3 cellular contexts compared by ENCODE assay signal in the genomic region with DNA sequence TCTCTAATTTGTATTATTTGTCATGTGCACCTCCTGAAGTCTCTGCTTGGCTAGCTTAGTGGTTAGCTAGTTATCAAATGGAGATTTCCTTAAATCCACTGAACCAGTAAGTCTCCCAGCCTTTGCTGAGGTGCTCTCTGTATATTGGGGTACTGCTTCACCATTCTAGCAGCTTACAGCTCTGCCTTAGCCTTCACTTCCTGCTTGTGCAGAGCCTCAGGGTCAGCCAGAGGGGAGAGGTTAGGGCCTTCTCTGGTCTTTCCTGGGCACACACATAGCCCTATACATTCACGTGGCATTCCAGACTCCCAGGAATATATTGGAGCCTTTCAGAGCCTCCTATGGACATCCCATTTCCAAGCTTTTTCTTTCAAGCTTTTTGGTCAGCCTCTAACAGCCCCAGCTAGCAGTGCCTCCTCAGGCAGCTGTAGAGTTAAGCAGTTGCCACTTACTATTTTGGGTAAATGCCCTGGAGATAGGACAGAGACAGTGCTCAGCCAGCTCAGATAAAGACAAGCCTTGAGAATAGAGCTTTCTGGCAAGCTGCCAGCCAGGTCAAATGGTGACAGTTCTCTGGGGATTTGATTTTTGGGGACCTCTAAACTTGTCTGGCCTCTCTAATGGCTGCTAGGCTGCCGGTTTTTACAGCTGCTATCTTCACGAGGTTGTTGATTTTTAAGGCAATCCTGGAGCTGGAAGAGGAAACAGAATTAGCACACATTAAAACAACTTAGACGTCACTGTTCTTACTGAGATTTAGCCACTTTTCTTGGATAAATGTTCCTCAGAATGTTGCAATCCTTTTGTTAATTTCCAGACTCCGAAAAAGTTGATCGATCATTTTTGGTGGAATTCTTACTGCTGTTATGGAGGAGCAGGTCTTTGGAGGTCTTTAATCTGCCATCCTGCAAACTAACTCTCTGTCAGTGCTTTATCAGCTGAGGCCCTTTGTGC.
TF ChIP-seq lines count a peak whose summit lies in the region.

No MANE protein-coding gene starts in this region.

TF ChIP-seq in SK-N-SH, 30 proteins besides CTCF, POLR2A, EP300 and RAD21 (continued from another document):
- 0 out of 2 replicates have a peak, but pooled peaks have one; percentile 11 for TF ChIP-seq NFIC (IDR thresholded peaks at IDR 0.05; ENCODE audit: borderline replicate concordance)
- no peak for TF ChIP-seq RXRA (IDR thresholded peaks at IDR 0.05; ENCODE audit: borderline replicate concordance, low read depth)
- TF ChIP-seq, protein P1, sequence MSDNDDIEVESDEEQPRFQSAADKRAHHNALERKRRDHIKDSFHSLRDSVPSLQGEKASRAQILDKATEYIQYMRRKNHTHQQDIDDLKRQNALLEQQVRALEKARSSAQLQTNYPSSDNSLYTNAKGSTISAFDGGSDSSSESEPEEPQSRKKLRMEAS (IDR thresholded peaks at IDR 0.05; ENCODE audit: low read depth): no peak

TF ChIP-seq in SK-N-SH treated with all-trans-retinoic acid at 6 μM for 48 hours, 23 proteins besides CTCF, POLR2A, EP300 and RAD21:
- TF ChIP-seq SNAI2 (CRISPR knock-in tag; IDR thresholded peaks at IDR 0.05) (no peak), TCF4 (CRISPR knock-in tag; IDR thresholded peaks at IDR 0.05; ENCODE audit: borderline replicate concordance) (no peak), ISL1 (CRISPR knock-in tag; IDR thresholded peaks at IDR 0.05) (no peak), ZC3H10 (CRISPR knock-in tag; IDR thresholded peaks at IDR 0.05) (no peak), ZNF70 (CRISPR knock-in tag; IDR thresholded peaks at IDR 0.05) (no peak)
- TF ChIP-seq, protein P2, sequence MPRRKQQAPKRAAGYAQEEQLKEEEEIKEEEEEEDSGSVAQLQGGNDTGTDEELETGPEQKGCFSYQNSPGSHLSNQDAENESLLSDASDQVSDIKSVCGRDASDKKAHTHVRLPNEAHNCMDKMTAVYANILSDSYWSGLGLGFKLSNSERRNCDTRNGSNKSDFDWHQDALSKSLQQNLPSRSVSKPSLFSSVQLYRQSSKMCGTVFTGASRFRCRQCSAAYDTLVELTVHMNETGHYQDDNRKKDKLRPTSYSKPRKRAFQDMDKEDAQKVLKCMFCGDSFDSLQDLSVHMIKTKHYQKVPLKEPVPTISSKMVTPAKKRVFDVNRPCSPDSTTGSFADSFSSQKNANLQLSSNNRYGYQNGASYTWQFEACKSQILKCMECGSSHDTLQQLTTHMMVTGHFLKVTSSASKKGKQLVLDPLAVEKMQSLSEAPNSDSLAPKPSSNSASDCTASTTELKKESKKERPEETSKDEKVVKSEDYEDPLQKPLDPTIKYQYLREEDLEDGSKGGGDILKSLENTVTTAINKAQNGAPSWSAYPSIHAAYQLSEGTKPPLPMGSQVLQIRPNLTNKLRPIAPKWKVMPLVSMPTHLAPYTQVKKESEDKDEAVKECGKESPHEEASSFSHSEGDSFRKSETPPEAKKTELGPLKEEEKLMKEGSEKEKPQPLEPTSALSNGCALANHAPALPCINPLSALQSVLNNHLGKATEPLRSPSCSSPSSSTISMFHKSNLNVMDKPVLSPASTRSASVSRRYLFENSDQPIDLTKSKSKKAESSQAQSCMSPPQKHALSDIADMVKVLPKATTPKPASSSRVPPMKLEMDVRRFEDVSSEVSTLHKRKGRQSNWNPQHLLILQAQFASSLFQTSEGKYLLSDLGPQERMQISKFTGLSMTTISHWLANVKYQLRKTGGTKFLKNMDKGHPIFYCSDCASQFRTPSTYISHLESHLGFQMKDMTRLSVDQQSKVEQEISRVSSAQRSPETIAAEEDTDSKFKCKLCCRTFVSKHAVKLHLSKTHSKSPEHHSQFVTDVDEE (CRISPR knock-in tag; IDR thresholded peaks at IDR 0.05): no peak

TF ChIP-seq in endothelial cell of umbilical vein, 7 proteins besides CTCF, POLR2A, EP300 and RAD21:
- TF ChIP-seq MYC (IDR thresholded peaks at IDR 0.05; ENCODE audit: low read depth, low read length) (no peak), GATA2 (IDR thresholded peaks at IDR 0.05; ENCODE audit: insufficient read depth, insufficient read length, low read depth, low read length) (no peak), JUN (IDR thresholded peaks at IDR 0.05; ENCODE audit: borderline replicate concordance, insufficient read depth, insufficient read length, low read depth) (no peak), EZH2 (IDR thresholded peaks at IDR 0.05; ENCODE audit: borderline replicate concordance, low read depth, low read length, severe bottlenecking) (no peak), POLR2AphosphoS5 (IDR thresholded peaks at IDR 0.05; ENCODE audit: insufficient read depth, low read depth, low read length) (no peak), FOS (IDR thresholded peaks at IDR 0.05; ENCODE audit: borderline replicate concordance, insufficient read depth, low read length) (no peak)
- TF ChIP-seq, protein P1 (IDR thresholded peaks at IDR 0.05; ENCODE audit: insufficient read depth, insufficient read length): no peak
